26 cellular contexts compared by ENCODE assay signal in the genomic region with DNA sequence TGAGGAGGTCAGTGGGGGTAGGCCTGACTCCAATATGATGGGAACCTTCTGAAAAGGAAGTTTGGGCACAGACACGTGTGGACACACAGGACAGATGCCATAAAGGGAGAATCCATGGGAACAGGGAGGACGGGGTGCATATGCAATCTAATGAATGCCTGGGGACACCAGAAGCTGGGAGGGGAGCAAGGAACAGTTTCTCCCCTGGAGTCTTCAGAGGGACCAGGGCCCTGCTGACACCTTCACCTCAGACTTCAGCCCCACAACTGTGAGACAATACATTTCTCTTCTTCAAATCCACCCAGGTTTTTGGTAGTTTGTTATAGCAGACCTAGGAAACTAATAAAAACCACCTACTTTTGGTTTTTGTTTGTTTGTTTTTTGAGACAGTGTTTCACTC. TPM values are rescaled to one million over a fixed set of nuclear protein-coding genes. Genes with fewer than 3 reads are reported as not detected.
DNase-seq lines count a peak whose midpoint lies in the region; ATAC-seq and TF ChIP-seq lines count a peak whose summit lies in the region.
"Had no signal": no experiment of that assay in that cellular context is flagged by ENCODE, and none has a peak within 500 bp of the region (broad histone marks: within the 10 kb centered on the region; RNA-seq: fewer than 3 reads in every experiment).

No MANE protein-coding gene starts in this region.

- no CpG with 5 or more reads among the region's 2 CpGs for WGBS in neuronal stem cell (ENCODE audit: extremely low coverage in 2 of 2, insufficient read length in 2 of 2, insufficient replicate concordance in 1 of 2), 2 donors

- H3K27me3 Mint-ChIP-seq in activated CD4-positive, alpha-beta T cell treated with anti-CD3 and anti-CD28 coated beads for 36 hours: no peaks in the 10 kb centered on the region
- H3K27me3 Mint-ChIP-seq in CD8-positive, alpha-beta T cell (ENCODE audit: low read depth): no peaks in the 10 kb centered on the region
- H3K27me3 Mint-ChIP-seq in activated CD8-positive, alpha-beta T cell treated with anti-CD3 and anti-CD28 coated beads for 36 hours: no peaks in the 10 kb centered on the region
- no peaks in the 10 kb centered on the region for H3K27me3 Mint-ChIP-seq in T-helper 17 cell
- H3K27me3 Mint-ChIP-seq: activated naive CD8-positive, alpha-beta T cell; memory B cell had no signal

- H3K27ac Mint-ChIP-seq in activated CD4-positive, alpha-beta T cell treated with anti-CD3 and anti-CD28 coated beads for 36 hours: peak overlapping the region; percentile 42
- H3K27ac Mint-ChIP-seq in CD8-positive, alpha-beta T cell: peak overlapping the region; percentile 76
- H3K27ac Mint-ChIP-seq in activated CD8-positive, alpha-beta T cell treated with anti-CD3 and anti-CD28 coated beads for 36 hours: peak overlapping the region; percentile 24
- H3K27ac Mint-ChIP-seq in T-helper 17 cell: no peak overlapping the region
- H3K27ac Mint-ChIP-seq: activated naive CD8-positive, alpha-beta T cell; activated T-helper 2 cell treated with anti-CD3 and anti-CD28 coated beads, Interferon-gamma antibody, Interleukin-2, Interleukin-4, amounts not matched to agents 10 μg/mL and 5 μg/mL and 100 μg/mL, durations not matched to agents 14 hours and 24 hours and 36 hours; H9; memory B cell had no signal

- no peaks in the 10 kb centered on the region for H3K79me1 ChIP-seq in neuronal stem cell (ENCODE audit: low read depth, low read length)

- intact Hi-C loops in activated CD4-positive, alpha-beta T cell treated with anti-CD3 and anti-CD28 coated beads for 36 hours (cut with DNase I, micrococcal nuclease): no loop called here
- intact Hi-C loops in CD8-positive, alpha-beta T cell (cut with DNase I, micrococcal nuclease): no loop called here
- intact Hi-C loops in activated CD8-positive, alpha-beta T cell treated with anti-CD3 and anti-CD28 coated beads for 36 hours (cut with micrococcal nuclease): no loop called here

- no peak for DNase-seq in activated CD4-positive, alpha-beta T cell treated with anti-CD3 and anti-CD28 coated beads for 36 hours
- no peak for DNase-seq in activated CD4-positive, alpha-beta T cell treated with anti-CD3 and anti-CD28 coated beads, Interleukin-2, amount 50 U/mL, for 4 hours
- no peak for DNase-seq in CD8-positive, alpha-beta T cell
- DNase-seq in activated CD8-positive, alpha-beta T cell treated with anti-CD3 and anti-CD28 coated beads for 36 hours: no peak
- DNase-seq in neuronal stem cell (ENCODE audit: low spot score) (no peak), T-helper 17 cell (no peak)
- DNase-seq: EL; H9; hypothalamus; IMR-90; left lung; NCI-H1436 treated with DMSO at 0.1 percent for 48 hours; NCI-H226; NCI-H526 treated with DMSO at 0.1 percent for 48 hours; Right ventricle myocardium superior; small intestine; stimulated activated naive CD8-positive, alpha-beta T cell treated with anti-CD3 and anti-CD28 coated beads, Interleukin-15, Interleukin-2, amounts not matched to agents 100 U/mL and 50 U/mL, for 24 hours; T-helper 9 cell; testis had no signal

- no peaks in the 10 kb centered on the region for H3K9me3 ChIP-seq in CD8-positive, alpha-beta T cell (ENCODE audit: low read length)
- H3K9me3 ChIP-seq in neuronal stem cell (replicated peaks in 1 of 2; ENCODE audit: control insufficient read depth in 2 of 2, insufficient read depth in 1 of 2, low read depth in 1 of 2, low read length in 2 of 2): no peaks in the 10 kb centered on the region
- no peaks in the 10 kb centered on the region for H3K9me3 ChIP-seq in T-helper 17 cell (ENCODE audit: control insufficient read depth, low read length, poor library complexity, severe bottlenecking)
- H3K9me3 ChIP-seq: left lung, pancreas, testis had no signal

- ATAC-seq in activated CD4-positive, alpha-beta T cell treated with anti-CD3 and anti-CD28 coated beads for 36 hours: no peak
- ATAC-seq in CD8-positive, alpha-beta T cell: no peak
- ATAC-seq in activated CD8-positive, alpha-beta T cell treated with anti-CD3 and anti-CD28 coated beads for 36 hours: no peak
- ATAC-seq in T-helper 17 cell (no peak), GM21619 (IDR thresholded peaks at IDR 0.05; ENCODE audit: unreplicated experiment) (no peak), HG03521 (IDR thresholded peaks at IDR 0.05; ENCODE audit: unreplicated experiment) (no peak)
- ATAC-seq: left lung; pancreas; SK-N-SH treated with all-trans-retinoic acid at 6 μM for 48 hours; stimulated activated naive CD8-positive, alpha-beta T cell treated with anti-CD3 and anti-CD28 coated beads, Interleukin-15, Interleukin-2, amounts not matched to agents 100 U/mL and 50 U/mL, for 24 hours had no signal

- no peak overlapping the region for H3K4ac ChIP-seq in neuronal stem cell (ENCODE audit: low read length)

- no peak overlapping the region for H2BK5ac ChIP-seq in neuronal stem cell (ENCODE audit: low read length)

- peaks cover 22% of the 10 kb centered on the region for H3K4me1 ChIP-seq in CD8-positive, alpha-beta T cell (ENCODE audit: insufficient read depth, low read length)
- H3K4me1 ChIP-seq in neuronal stem cell (ENCODE audit: control insufficient read depth in 2 of 2, insufficient read depth in 1 of 2, low read depth in 1 of 2, low read length in 2 of 2): peaks cover 4 to 6% of the 10 kb centered on the region in 2 donors
- H3K4me1 ChIP-seq: pancreas, testis had no signal

- no peak overlapping the region for H3K14ac ChIP-seq in neuronal stem cell (ENCODE audit: low read length)

- H2AFZ ChIP-seq in neuronal stem cell (ENCODE audit: low read length): peak overlapping the region; percentile 8

- no peak overlapping the region for H3K4me2 ChIP-seq in neuronal stem cell (ENCODE audit: insufficient read depth, low read length, poor library complexity, severe bottlenecking)

- no peak overlapping the region for H2BK12ac ChIP-seq in neuronal stem cell (ENCODE audit: low read length)

- POLR2A ChIA-PET in activated CD4-positive, alpha-beta T cell treated with anti-CD3 and anti-CD28 coated beads for 36 hours (lab: Charles Lee): no interaction called here
- POLR2A ChIA-PET in CD8-positive, alpha-beta T cell (lab: Charles Lee): no interaction called here
- POLR2A ChIA-PET in activated CD8-positive, alpha-beta T cell treated with anti-CD3 and anti-CD28 coated beads for 36 hours (lab: Charles Lee): no interaction called here

- no peak overlapping the region for H2AK5ac ChIP-seq in neuronal stem cell (ENCODE audit: low read depth, low read length)

- no peak overlapping the region for H3K23ac ChIP-seq in neuronal stem cell (ENCODE audit: low read depth, low read length, poor library complexity)

- H3K27me3 ChIP-seq in CD8-positive, alpha-beta T cell (ENCODE audit: insufficient read depth, low read length): no peaks in the 10 kb centered on the region
- H3K27me3 ChIP-seq in neuronal stem cell (ENCODE audit: control insufficient read depth in 3 of 3, insufficient read depth in 3 of 3, low read depth in 1 of 3, low read length in 3 of 3): no peaks in the 10 kb centered on the region
- H3K27me3 ChIP-seq: left lung, pancreas, testis had no signal

- H3K18ac ChIP-seq in neuronal stem cell (ENCODE audit: low read length): no peak overlapping the region

- H3K4me3 ChIP-seq in CD8-positive, alpha-beta T cell (ENCODE audit: low read depth, low read length): no peak overlapping the region
- H3K4me3 ChIP-seq in neuronal stem cell (ENCODE audit: low read length in 2 of 2): no peak overlapping the region
- H3K4me3 ChIP-seq: left lung, pancreas, testis had no signal

- H4K91ac ChIP-seq in neuronal stem cell (ENCODE audit: low read depth, low read length, poor library complexity): no peak overlapping the region

- H2BK120ac ChIP-seq in neuronal stem cell (ENCODE audit: low read depth, low read length): no peak overlapping the region

- H4K8ac ChIP-seq in neuronal stem cell (ENCODE audit: low read depth, low read length): no peak overlapping the region

- H3K36me3 Mint-ChIP-seq in activated CD4-positive, alpha-beta T cell treated with anti-CD3 and anti-CD28 coated beads for 36 hours (ENCODE audit: low read depth): no peaks in the 10 kb centered on the region
- H3K36me3 Mint-ChIP-seq in CD8-positive, alpha-beta T cell: no peaks in the 10 kb centered on the region
- H3K36me3 Mint-ChIP-seq in activated CD8-positive, alpha-beta T cell treated with anti-CD3 and anti-CD28 coated beads for 36 hours (ENCODE audit: low read depth): no peaks in the 10 kb centered on the region
- no peaks in the 10 kb centered on the region for H3K36me3 Mint-ChIP-seq in T-helper 17 cell (ENCODE audit: low read depth)
- H3K36me3 Mint-ChIP-seq: activated naive CD8-positive, alpha-beta T cell; memory B cell had no signal

- no peak for TF ChIP-seq CTCF in CD8-positive, alpha-beta T cell (IDR thresholded peaks at IDR 0.05)
- TF ChIP-seq CTCF in activated CD8-positive, alpha-beta T cell treated with anti-CD3 and anti-CD28 coated beads for 36 hours (IDR thresholded peaks at IDR 0.05): no peak

- peaks cover 21% of the 10 kb centered on the region for H3K4me1 Mint-ChIP-seq in activated CD4-positive, alpha-beta T cell treated with anti-CD3 and anti-CD28 coated beads for 36 hours
- peaks cover 19% of the 10 kb centered on the region for H3K4me1 Mint-ChIP-seq in CD8-positive, alpha-beta T cell (ENCODE audit: low read depth)
- peaks cover 21% of the 10 kb centered on the region for H3K4me1 Mint-ChIP-seq in activated CD8-positive, alpha-beta T cell treated with anti-CD3 and anti-CD28 coated beads for 36 hours (ENCODE audit: low read depth)
- peaks cover 19% of the 10 kb centered on the region for H3K4me1 Mint-ChIP-seq in T-helper 17 cell

- CTCF ChIA-PET in activated CD4-positive, alpha-beta T cell treated with anti-CD3 and anti-CD28 coated beads for 36 hours (lab: Charles Lee): interaction anchor here (2.3 kb wide), 1 partner anchor 13 kb away, joined by 15 read pairs; no protein-coding TSS in a partner anchor
- CTCF ChIA-PET in CD8-positive, alpha-beta T cell (lab: Charles Lee): interaction anchor here (1.0 to 2.5 kb wide), 2 partner anchors 14 to 32 kb away, joined by 4 to 7 read pairs; no protein-coding TSS in a partner anchor
- CTCF ChIA-PET in activated CD8-positive, alpha-beta T cell treated with anti-CD3 and anti-CD28 coated beads for 36 hours (lab: Charles Lee): interaction anchor here (0.6 kb wide), 1 partner anchor 14 kb away, joined by 3 read pairs; no protein-coding TSS in a partner anchor

- no peak overlapping the region for H3K9ac ChIP-seq in neuronal stem cell (ENCODE audit: low read depth, low read length, poor library complexity)

- H3K27ac ChIP-seq in CD8-positive, alpha-beta T cell (ENCODE audit: low read depth, low read length): no peak overlapping the region
- H3K27ac ChIP-seq in neuronal stem cell (replicated peaks; ENCODE audit: low read length): no peak overlapping the region
- H3K27ac ChIP-seq: left lung, pancreas, testis had no signal

- H3K36me3 ChIP-seq in CD8-positive, alpha-beta T cell (ENCODE audit: insufficient read depth, low read length): no peaks in the 10 kb centered on the region
- H3K36me3 ChIP-seq in neuronal stem cell (replicated peaks in 1 of 2; ENCODE audit: control insufficient read depth in 2 of 2, insufficient read depth in 2 of 2, low read length in 2 of 2): no peaks in the 10 kb centered on the region
- H3K36me3 ChIP-seq: left lung, pancreas had no signal

- no peaks in the 10 kb centered on the region for H3K9me3 Mint-ChIP-seq in activated CD4-positive, alpha-beta T cell treated with anti-CD3 and anti-CD28 coated beads for 36 hours (ENCODE audit: low read depth)
- H3K9me3 Mint-ChIP-seq in CD8-positive, alpha-beta T cell: no peaks in the 10 kb centered on the region
- no peaks in the 10 kb centered on the region for H3K9me3 Mint-ChIP-seq in activated CD8-positive, alpha-beta T cell treated with anti-CD3 and anti-CD28 coated beads for 36 hours
- H3K9me3 Mint-ChIP-seq: activated T-helper 2 cell treated with anti-CD3 and anti-CD28 coated beads, Interferon-gamma antibody, Interleukin-2, Interleukin-4, amounts not matched to agents 10 μg/mL and 5 μg/mL and 100 μg/mL, durations not matched to agents 14 hours and 24 hours and 36 hours; H9; memory B cell had no signal

- H2BK15ac ChIP-seq in neuronal stem cell (ENCODE audit: low read length): no peak overlapping the region

- H3K4me3 Mint-ChIP-seq in activated CD4-positive, alpha-beta T cell treated with anti-CD3 and anti-CD28 coated beads for 36 hours: no peak overlapping the region
- no peak overlapping the region for H3K4me3 Mint-ChIP-seq in CD8-positive, alpha-beta T cell
- no peak overlapping the region for H3K4me3 Mint-ChIP-seq in activated CD8-positive, alpha-beta T cell treated with anti-CD3 and anti-CD28 coated beads for 36 hours
- H3K4me3 Mint-ChIP-seq in T-helper 17 cell: no peak overlapping the region
- H3K4me3 Mint-ChIP-seq: activated naive CD8-positive, alpha-beta T cell; H9; memory B cell had no signal

RNA-seq across cellular contexts. Expression of gene CLIP1, which starts 35.2 kb away (rescaled TPM):
- total RNA-seq in activated CD4-positive, alpha-beta T cell treated with anti-CD3 and anti-CD28 coated beads for 36 hours: 10 to 100 TPM; 53.9 to 58.6 TPM
- 10 to 100 TPM; 48.6 to 49.6 TPM for total RNA-seq in CD8-positive, alpha-beta T cell
- total RNA-seq in activated CD8-positive, alpha-beta T cell treated with anti-CD3 and anti-CD28 coated beads for 36 hours: 10 to 100 TPM; 29.4 to 32.4 TPM
- 28.9 TPM for polyA plus RNA-seq in neuronal stem cell (2013, experiment 1 of 2)
- polyA plus RNA-seq in neuronal stem cell (2013, experiment 2 of 2): 29.6 TPM
- total RNA-seq in T-helper 17 cell: 10 to 100 TPM; 72.4 to 81.1 TPM

RNA-seq across cellular contexts. Expression of gene ZCCHC8, which starts 43.1 kb away (rescaled TPM):
- total RNA-seq in activated CD4-positive, alpha-beta T cell treated with anti-CD3 and anti-CD28 coated beads for 36 hours: 10 to 100 TPM; 34.7 to 39.1 TPM
- 10 to 100 TPM; 53.4 to 55.6 TPM for total RNA-seq in CD8-positive, alpha-beta T cell
- total RNA-seq in activated CD8-positive, alpha-beta T cell treated with anti-CD3 and anti-CD28 coated beads for 36 hours: 10 to 100 TPM; 28.0 to 28.5 TPM
- polyA plus RNA-seq in neuronal stem cell (2013, experiment 1 of 2): 19.3 TPM
- polyA plus RNA-seq in neuronal stem cell (2013, experiment 2 of 2): 19.3 TPM
- total RNA-seq in T-helper 17 cell: 10 to 100 TPM; 53.0 to 60.3 TPM
